8 cellular contexts compared by ENCODE assay signal in the genomic region with DNA sequence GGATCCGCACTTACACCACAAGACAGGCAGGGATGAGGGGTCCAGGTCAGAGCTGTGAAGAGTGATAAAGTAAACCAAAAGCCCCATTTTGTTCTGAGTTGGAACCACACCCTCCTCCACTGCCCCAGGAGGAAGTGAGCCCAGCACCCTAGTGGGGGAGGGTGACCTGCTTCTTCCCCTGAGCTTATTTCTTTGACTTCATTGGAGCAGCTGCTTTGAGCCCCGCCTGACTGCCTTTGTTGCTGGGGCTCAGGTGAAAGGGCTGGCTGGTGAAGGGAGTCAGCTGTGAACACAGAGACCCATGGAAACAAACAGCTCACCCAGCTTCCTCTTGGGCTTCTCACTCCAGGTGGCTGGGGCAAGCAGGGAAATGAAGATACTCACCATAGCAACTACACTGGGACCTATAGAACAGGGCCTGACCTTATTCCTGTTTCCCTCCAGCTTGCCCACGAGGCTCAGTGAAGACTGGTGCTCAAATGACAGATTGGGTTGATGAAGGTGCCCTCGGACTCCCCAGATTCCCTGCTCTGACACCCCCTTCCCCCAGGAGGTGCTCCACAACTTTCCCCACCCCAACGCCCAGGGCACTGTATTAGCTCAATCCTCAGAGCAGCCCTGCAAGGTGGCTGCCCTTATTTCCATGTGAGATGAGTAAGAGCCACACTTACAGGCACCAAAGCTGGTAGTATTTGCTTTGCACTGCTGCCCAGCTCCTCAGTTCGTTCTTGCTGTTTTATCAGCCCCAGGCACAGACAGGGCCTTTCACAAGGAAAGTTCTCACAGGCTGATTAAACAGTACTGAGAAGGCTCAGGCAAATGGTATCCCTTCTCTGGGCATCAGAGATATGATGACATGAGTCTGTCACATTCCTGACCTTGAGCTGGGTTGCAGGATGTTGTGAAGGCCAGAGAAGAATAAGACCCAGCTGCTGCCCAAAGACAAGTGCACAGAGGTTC. TPM values are rescaled to one million over a fixed set of nuclear protein-coding genes. Genes with fewer than 3 reads are reported as not detected.
DNase-seq lines count a peak whose midpoint lies in the region; ATAC-seq, FAIRE-seq and TF ChIP-seq lines count a peak whose summit lies in the region.

No MANE protein-coding gene starts in this region.

- FAIRE-seq in bronchial epithelial cell (lab: Jason Lieb, UNC): no peak

- H3K4me3 ChIP-seq in bronchial epithelial cell (ENCODE audit: low read depth, low read length) (no peak overlapping the region), mucosa of rectum (ENCODE audit: low read length in 2 of 2) (peak overlapping the region; percentile 35 to 95)

- H3K9ac ChIP-seq in mucosa of rectum (ENCODE audit: low read depth in 1 of 2, low read length in 2 of 2): peak overlapping the region; percentile 61 to 77

- ATAC-seq in GM21381 (IDR thresholded peaks at IDR 0.05; ENCODE audit: unreplicated experiment): peak; percentile 46

- peaks cover 28 to 39% of the 10 kb centered on the region in 2 donors for H3K4me1 ChIP-seq in mucosa of rectum (ENCODE audit: control insufficient read depth in 2 of 2, insufficient read depth in 2 of 2, low read length in 2 of 2)

- in situ Hi-C loops in KBM-7 (cut with MboI; ENCODE audit: low pct_unique_long_range_greater_than_20kb, low sequenced_read_pairs): no loop called here

- no peaks in the 10 kb centered on the region for H3K9me3 ChIP-seq in mucosa of rectum (ENCODE audit: control insufficient read depth in 2 of 2, low read length in 2 of 2)

- DNase-seq in DMS153 (lab: John Stamatoyannopoulos, UW) (peak; percentile 96), KBM-7 (peak; percentile 86), T-helper 22 cell (ENCODE audit: low read depth) (peak; percentile 76), bronchial epithelial cell (ENCODE audit: low read depth) (peak; percentile 49), substantia nigra (lab: John Stamatoyannopoulos, UW) (peak in 7 of 49 donors; percentile 11 to 28 (median 16)), amniotic stem cell (lab: John Stamatoyannopoulos, UW) (no peak)

- H3K36me3 ChIP-seq in bronchial epithelial cell (ENCODE audit: control insufficient read depth, insufficient read depth, low read length): peaks cover 5% of the 10 kb centered on the region
- peaks cover 29 to 33% of the 10 kb centered on the region in 2 donors for H3K36me3 ChIP-seq in mucosa of rectum (ENCODE audit: control insufficient read depth in 2 of 2, insufficient read depth in 2 of 2, low read length in 2 of 2)

- TF ChIP-seq CTCF in bronchial epithelial cell (IDR thresholded peaks at IDR 0.05; ENCODE audit: insufficient read depth, low read length, severe bottlenecking): no peak

- H3K27me3 ChIP-seq in bronchial epithelial cell (ENCODE audit: control insufficient read depth, insufficient read depth, low read length): no peaks in the 10 kb centered on the region
- H3K27me3 ChIP-seq in mucosa of rectum (ENCODE audit: control insufficient read depth in 2 of 2, insufficient read depth in 2 of 2, low read length in 2 of 2): no peaks in the 10 kb centered on the region

- H3K27ac ChIP-seq in mucosa of rectum (ENCODE audit: low read depth in 2 of 2, low read length in 2 of 2) (peak overlapping the region; percentile 81 to 99), substantia nigra (ENCODE audit: low read depth, low read length, poor library complexity, severe bottlenecking) (peak overlapping the region; percentile 8)

RNA-seq across cellular contexts. Expression of gene UCP2, which starts 2.4 kb away (rescaled TPM):
- 0.26 and 1.0 TPM in 2 replicates for total RNA-seq in bronchial epithelial cell

RNA-seq across cellular contexts. Expression of gene UCP3, which starts 28.6 kb away (rescaled TPM):
- total RNA-seq in bronchial epithelial cell: under 0.01 and 0.26 TPM in 2 replicates

RNA-seq across cellular contexts. Expression of gene DNAJB13, which starts 29.5 kb away (rescaled TPM):
- total RNA-seq in bronchial epithelial cell: under 0.01 and 0.38 TPM in 2 replicates
